8 cellular contexts compared by ENCODE assay signal in the genomic region with DNA sequence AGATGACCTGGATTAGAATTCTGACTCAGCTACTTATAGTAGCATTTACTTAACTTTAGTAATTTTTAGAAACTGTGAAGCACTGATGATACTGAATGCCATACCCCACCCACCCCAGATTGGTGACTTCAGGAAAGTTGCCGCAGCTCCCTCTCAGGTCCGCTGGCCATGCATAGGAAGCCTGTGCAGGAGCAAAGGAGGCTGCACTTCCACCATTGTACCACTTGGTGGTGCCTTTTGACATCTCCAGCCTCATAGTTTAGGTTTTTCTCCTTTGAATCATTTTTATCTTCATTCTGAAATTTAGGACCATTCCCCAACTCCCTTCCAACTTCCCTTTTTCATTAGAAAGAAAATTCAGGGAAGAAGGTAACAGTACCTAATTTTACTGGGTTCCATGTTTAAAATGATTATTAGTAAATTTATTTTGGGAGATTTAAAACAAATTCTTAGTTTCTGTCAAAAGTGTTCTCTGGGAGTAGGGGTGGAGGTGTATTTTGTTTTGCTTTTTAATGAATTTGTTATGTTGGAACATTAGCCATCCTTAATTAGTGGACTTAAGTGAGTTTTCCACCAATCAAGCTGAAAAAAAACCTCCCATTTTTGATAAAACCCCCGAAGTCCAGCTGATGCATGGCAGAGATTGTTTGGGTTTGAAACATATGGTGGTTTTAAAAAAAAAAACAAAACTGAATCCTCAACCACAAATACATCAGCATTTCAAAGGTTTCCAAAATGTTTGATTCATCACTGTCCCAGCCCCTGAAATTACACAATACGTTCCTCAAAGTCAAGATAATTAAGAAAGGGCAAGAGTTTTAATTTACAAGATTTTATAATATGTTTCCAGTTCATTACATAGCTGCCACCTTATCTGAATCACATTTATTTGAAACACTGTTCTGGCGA.
A peak's percentile ranks its signal among the peaks of the same experiment; 100 is the strongest.
DNase-seq lines count a peak whose midpoint lies in the region; ATAC-seq and TF ChIP-seq lines count a peak whose summit lies in the region.

No MANE protein-coding gene starts in this region.

- no peaks in the 10 kb centered on the region for H3K9me3 Mint-ChIP-seq in activated CD8-positive, alpha-beta T cell treated with anti-CD3 and anti-CD28 coated beads, Interleukin-2, amount 10 ng/mL, durations not matched to agents 7 days and 5 days (ENCODE audit: insufficient read depth)
- H3K9me3 Mint-ChIP-seq in neural progenitor cell: no peaks in the 10 kb centered on the region

- H3K9me3 ChIP-seq in esophagus squamous epithelium (no peaks in the 10 kb centered on the region), neural progenitor cell (ENCODE audit: low read depth) (no peaks in the 10 kb centered on the region), upper lobe of right lung (no peaks in the 10 kb centered on the region)

- TF ChIP-seq POLR2A in esophagus squamous epithelium (IDR thresholded peaks at IDR 0.05): no peak

- DNase-seq in NCI-H460 (ENCODE audit: extremely low read depth, low read depth): peak; percentile 69
- DNase-seq in activated CD8-positive, alpha-beta T cell treated with anti-CD3 and anti-CD28 coated beads, Interleukin-2, amount 10 ng/mL, durations not matched to agents 7 days and 5 days: peak; percentile 48
- DNase-seq in esophagus squamous epithelium (lab: John Stamatoyannopoulos, UW): no peak
- peak; percentile 78 for DNase-seq in neural progenitor cell (ENCODE audit: low spot score)
- DNase-seq in upper lobe of right lung: no peak

- no peaks in the 10 kb centered on the region for H4K20me1 ChIP-seq in neural progenitor cell (ENCODE audit: low read depth)

- peak; percentile 99 for TF ChIP-seq CTCF in C4-2B (conservative IDR thresholded peaks at IDR 0.05)
- TF ChIP-seq CTCF in esophagus squamous epithelium (IDR thresholded peaks at IDR 0.05): peak; percentile 63 to 89 (median 82)
- TF ChIP-seq CTCF in neural progenitor cell (IDR thresholded peaks at IDR 0.05): peak; percentile 91
- TF ChIP-seq CTCF in upper lobe of right lung (IDR thresholded peaks at IDR 0.05): peak; percentile 96

- H3K4me1 ChIP-seq in esophagus squamous epithelium (no peaks in the 10 kb centered on the region), neural progenitor cell (no peaks in the 10 kb centered on the region), upper lobe of right lung (no peaks in the 10 kb centered on the region)

- intact Hi-C loops in esophagus squamous epithelium (cut with DNase I) (loop anchor here (10.0 kb wide), 1 partner anchor 172 kb away; no protein-coding TSS in a partner anchor), upper lobe of right lung (cut with DNase I) (no loop called here)

- H3K27me3 ChIP-seq in esophagus squamous epithelium (no peaks in the 10 kb centered on the region), neural progenitor cell (no peaks in the 10 kb centered on the region), upper lobe of right lung (no peaks in the 10 kb centered on the region)

- 73% methylated on average over 5 of the region's 5 CpGs for WGBS in esophagus squamous epithelium, 2 donors

- no peaks in the 10 kb centered on the region for H3K36me3 Mint-ChIP-seq in activated CD8-positive, alpha-beta T cell treated with anti-CD3 and anti-CD28 coated beads, Interleukin-2, amount 10 ng/mL, durations not matched to agents 7 days and 5 days (ENCODE audit: low read depth)
- H3K36me3 Mint-ChIP-seq in neural progenitor cell: peaks cover 15% of the 10 kb centered on the region

- CTCF ChIA-PET in activated CD8-positive, alpha-beta T cell treated with anti-CD3 and anti-CD28 coated beads, Interleukin-2, amount 10 ng/mL, durations not matched to agents 7 days and 5 days (lab: Charles Lee): interaction anchor here (0.7 to 1.3 kb wide), 5 partner anchors 9 to 18 kb away, joined by 3 to 6 read pairs (median 4); no protein-coding TSS in a partner anchor

- no peak overlapping the region for H3K4me2 ChIP-seq in neural progenitor cell

- no peak overlapping the region for H3K4me3 ChIP-seq in esophagus squamous epithelium
- H3K4me3 ChIP-seq in neural progenitor cell: no peak overlapping the region
- H3K4me3 ChIP-seq in upper lobe of right lung: no peak overlapping the region

- H3K79me2 ChIP-seq in neural progenitor cell (ENCODE audit: low read depth): no peaks in the 10 kb centered on the region

- H3F3A ChIP-seq in neural progenitor cell (ENCODE audit: low read depth): no peaks in the 10 kb centered on the region

- no peak overlapping the region for H3K4me3 Mint-ChIP-seq in activated CD8-positive, alpha-beta T cell treated with anti-CD3 and anti-CD28 coated beads, Interleukin-2, amount 10 ng/mL, durations not matched to agents 7 days and 5 days
- no peak overlapping the region for H3K4me3 Mint-ChIP-seq in neural progenitor cell

- ATAC-seq in GM18868 (IDR thresholded peaks at IDR 0.05; ENCODE audit: unreplicated experiment) (peak; percentile 62), HG03108 (IDR thresholded peaks at IDR 0.05; ENCODE audit: unreplicated experiment) (peak; percentile 82), upper lobe of right lung (peak; percentile 91)
- ATAC-seq in activated CD8-positive, alpha-beta T cell treated with anti-CD3 and anti-CD28 coated beads, Interleukin-2, amount 10 ng/mL, durations not matched to agents 7 days and 5 days: peak; percentile 53

- H3K36me3 ChIP-seq in esophagus squamous epithelium (peaks cover 0 to 26% (median 5%) of the 10 kb centered on the region in 3 donors), neural progenitor cell (no peaks in the 10 kb centered on the region), upper lobe of right lung (peaks cover 10% of the 10 kb centered on the region)

- H3K27ac Mint-ChIP-seq in activated CD8-positive, alpha-beta T cell treated with anti-CD3 and anti-CD28 coated beads, Interleukin-2, amount 10 ng/mL, durations not matched to agents 7 days and 5 days: no peak overlapping the region
- no peak overlapping the region for H3K27ac Mint-ChIP-seq in neural progenitor cell

- POLR2A ChIA-PET in activated CD8-positive, alpha-beta T cell treated with anti-CD3 and anti-CD28 coated beads, Interleukin-2, amount 10 ng/mL, durations not matched to agents 7 days and 5 days (lab: Charles Lee): no interaction called here

- H3K27ac ChIP-seq in C4-2B (no peak overlapping the region), esophagus squamous epithelium (no peak overlapping the region), neural progenitor cell (no peak overlapping the region), upper lobe of right lung (no peak overlapping the region)

- H3K27me3 Mint-ChIP-seq in activated CD8-positive, alpha-beta T cell treated with anti-CD3 and anti-CD28 coated beads, Interleukin-2, amount 10 ng/mL, durations not matched to agents 7 days and 5 days (ENCODE audit: low read depth): no peaks in the 10 kb centered on the region
- H3K27me3 Mint-ChIP-seq in neural progenitor cell (ENCODE audit: insufficient read depth, low read depth): no peaks in the 10 kb centered on the region

- H3K9ac ChIP-seq in neural progenitor cell: no peak overlapping the region

- H3K4me1 Mint-ChIP-seq in activated CD8-positive, alpha-beta T cell treated with anti-CD3 and anti-CD28 coated beads, Interleukin-2, amount 10 ng/mL, durations not matched to agents 7 days and 5 days (ENCODE audit: low read depth): no peaks in the 10 kb centered on the region
- peaks cover 6% of the 10 kb centered on the region for H3K4me1 Mint-ChIP-seq in neural progenitor cell

- no peak overlapping the region for H2AFZ ChIP-seq in neural progenitor cell (replicated peaks)

Comparison
In these comparisons a context has a peak if more than half of its experiments do, and no peak if none do; other contexts are left out.
1. DNase-seq: peak in NCI-H460 (single experiment), activated CD8-positive, alpha-beta T cell treated with anti-CD3 and anti-CD28 coated beads, Interleukin-2, amount 10 ng/mL, durations not matched to agents 7 days and 5 days (single experiment) and neural progenitor cell (single experiment); none in esophagus squamous epithelium (single experiment) and upper lobe of right lung (single experiment).
2. Peak in every context shown above with its lines, with median percentiles within 50 percentile points of each other: CTCF ChIP-seq and ATAC-seq.